12 cellular contexts compared by ENCODE assay signal in genomic region chr6:117195728-117196127, GRCh38.
"Had no signal": no experiment of that assay in that cellular context is flagged by ENCODE, and none has a peak within 500 bp of the region (broad histone marks: within the 10 kb centered on the region; RNA-seq: fewer than 3 reads in every experiment).

No MANE protein-coding gene starts in this region.

- H3K36me3 ChIP-seq: adrenal gland, esophagus squamous epithelium, pancreas had no signal

- H3K9me3 ChIP-seq: adrenal gland, pancreas had no signal

- H3K27ac ChIP-seq: adrenal gland, coronary artery, esophagus squamous epithelium, pancreas had no signal

- H3K27me3 ChIP-seq: adrenal gland, esophagus squamous epithelium, pancreas had no signal

- DNase-seq: activated CD4-positive, alpha-beta memory T cell treated with anti-CD3 and anti-CD28 coated beads, Interleukin-2, amount 10 ng/mL, durations not matched to agents 7 days and 5 days; activated CD4-positive, alpha-beta T cell treated with anti-CD3 and anti-CD28 coated beads for 36 hours; activated effector memory CD4-positive, alpha-beta T cell treated with anti-CD3 and anti-CD28 coated beads, Interleukin-2, amount 50 U/mL, for 16 hours; activated T-cell treated with anti-CD3 and anti-CD28 coated beads, Interleukin-2, amount 50 U/mL, for 4 hours; adrenal gland; central memory CD4-positive, alpha-beta T cell; esophagus squamous epithelium; glutamatergic neuron; kidney glomerular epithelial cell; pancreas; stimulated activated naive CD8-positive, alpha-beta T cell treated with anti-CD3 and anti-CD28 coated beads, Interleukin-15, Interleukin-2, amounts not matched to agents 100 U/mL and 50 U/mL, for 24 hours had no signal

- ATAC-seq: activated CD4-positive, alpha-beta T cell treated with anti-CD3 and anti-CD28 coated beads for 36 hours; activated T-cell treated with anti-CD3 and anti-CD28 coated beads, Interleukin-2, amount 50 U/mL, for 4 hours; pancreas; stimulated activated naive CD8-positive, alpha-beta T cell treated with anti-CD3 and anti-CD28 coated beads, Interleukin-15, Interleukin-2, amounts not matched to agents 100 U/mL and 50 U/mL, for 24 hours had no signal

- H3K4me3 ChIP-seq: adrenal gland, coronary artery, esophagus squamous epithelium, pancreas had no signal

- H3K4me1 ChIP-seq: adrenal gland, esophagus squamous epithelium, pancreas had no signal
